26 cellular contexts compared by ENCODE assay signal in genomic region chr4:53620956-53621355, GRCh38. TPM values are rescaled to one million over a fixed set of nuclear protein-coding genes. Genes with fewer than 3 reads are reported as not detected.
DNase-seq lines count a peak whose midpoint lies in the region; ATAC-seq and TF ChIP-seq lines count a peak whose summit lies in the region.
"Had no signal": no experiment of that assay in that cellular context is flagged by ENCODE, and none has a peak within 500 bp of the region (broad histone marks: within the 10 kb centered on the region; RNA-seq: fewer than 3 reads in every experiment).

No MANE protein-coding gene starts in this region.

- no peak overlapping the region for H3K4me3 ChIP-seq in fibroblast of the aortic adventitia (ENCODE audit: low read depth, low read length)
- H3K4me3 ChIP-seq: ovary, sigmoid colon, suprapubic skin, uterus had no signal

- ATAC-seq in HG02981 (IDR thresholded peaks at IDR 0.05; ENCODE audit: unreplicated experiment) = no peak
- ATAC-seq: left cardiac atrium; stimulated activated effector memory CD8-positive, alpha-beta T cell treated with anti-CD3 and anti-CD28 coated beads, Interleukin-12 subunit alpha, Interleukin-12 subunit beta, amount 100 ng/mL, for 72 hours had no signal

- in situ Hi-C loops in SK-MEL-5 (cut with HindIII; ENCODE audit: low pct_unique_long_range_greater_than_20kb, low sequenced_read_pairs) = no loop called here

- no peak overlapping the region for H3K27ac Mint-ChIP-seq in type B pancreatic cell
- H3K27ac Mint-ChIP-seq: CD4-positive, CD25-positive, alpha-beta regulatory T cell; memory B cell; naive B cell; stimulated activated effector memory CD8-positive, alpha-beta T cell treated with anti-CD3 and anti-CD28 coated beads, Interleukin-12 subunit alpha, Interleukin-12 subunit beta, amount 100 ng/mL, for 72 hours had no signal

- H3K9me3 Mint-ChIP-seq in type B pancreatic cell = no peaks in the 10 kb centered on the region
- H3K9me3 Mint-ChIP-seq: stimulated activated effector memory CD8-positive, alpha-beta T cell treated with anti-CD3 and anti-CD28 coated beads, Interleukin-12 subunit alpha, Interleukin-12 subunit beta, amount 100 ng/mL, for 72 hours had no signal

- DNase-seq in NCI-H82 (lab: John Stamatoyannopoulos, UW) = peak; percentile 4
- no peak for DNase-seq in NCI-H82 treated with DMSO at 0.1 percent for 48 hours (lab: John Stamatoyannopoulos, UW; ENCODE audit: unreplicated experiment)
- DNase-seq in SK-MEL-5 (ENCODE audit: low read depth, low spot score) = peak; percentile 8
- no peak for DNase-seq in fibroblast of the aortic adventitia (ENCODE audit: low read depth)
- no peak for DNase-seq in type B pancreatic cell (ENCODE audit: extremely low spot score, unreplicated experiment)
- DNase-seq in inferior parietal cortex (ENCODE audit: extremely low spot score) = no peak
- no peak for DNase-seq in effector CD8-positive, alpha-beta T cell (lab: John Stamatoyannopoulos, UW)
- DNase-seq: activated CD4-positive, alpha-beta T cell treated with anti-CD3 and anti-CD28 coated beads, Interleukin-2, amount 50 U/mL, for 1 hour; activated CD8-positive, alpha-beta memory T cell treated with anti-CD3 and anti-CD28 coated beads, Interleukin-2, amount 50 U/mL, for 48 hours; activated gamma-delta T cell; brain microvascular endothelial cell; CD4-positive, CD25-positive, alpha-beta regulatory T cell; cortex of kidney; DMS153; left cardiac atrium; naive B cell; NCI-H1417; NCI-H510A treated with DMSO at 0.1 percent for 48 hours; ovary; sigmoid colon; uterus had no signal

- H3K36me3 Mint-ChIP-seq in type B pancreatic cell = no peaks in the 10 kb centered on the region
- H3K36me3 Mint-ChIP-seq: CD4-positive, CD25-positive, alpha-beta regulatory T cell; memory B cell; stimulated activated effector memory CD8-positive, alpha-beta T cell treated with anti-CD3 and anti-CD28 coated beads, Interleukin-12 subunit alpha, Interleukin-12 subunit beta, amount 100 ng/mL, for 72 hours had no signal

- no peak overlapping the region for H3K4me3 Mint-ChIP-seq in type B pancreatic cell
- H3K4me3 Mint-ChIP-seq: CD4-positive, CD25-positive, alpha-beta regulatory T cell; memory B cell; naive B cell; stimulated activated effector memory CD8-positive, alpha-beta T cell treated with anti-CD3 and anti-CD28 coated beads, Interleukin-12 subunit alpha, Interleukin-12 subunit beta, amount 100 ng/mL, for 72 hours had no signal

- H3K27me3 Mint-ChIP-seq in type B pancreatic cell = no peaks in the 10 kb centered on the region

- H3K4me1 Mint-ChIP-seq in type B pancreatic cell (ENCODE audit: unreplicated experiment) = no peaks in the 10 kb centered on the region
- H3K4me1 Mint-ChIP-seq: CD4-positive, CD25-positive, alpha-beta regulatory T cell; memory B cell; naive B cell; stimulated activated effector memory CD8-positive, alpha-beta T cell treated with anti-CD3 and anti-CD28 coated beads, Interleukin-12 subunit alpha, Interleukin-12 subunit beta, amount 100 ng/mL, for 72 hours had no signal

- TF ChIP-seq CTCF in fibroblast of the aortic adventitia (IDR thresholded peaks at IDR 0.05; ENCODE audit: insufficient read depth, low read length) (peak; percentile 12), type B pancreatic cell (conservative IDR thresholded peaks at IDR 0.05) (peak; percentile 22)

RNA-seq across cellular contexts. Expression of gene LNX1, which starts 29.7 kb away (rescaled TPM):
- total RNA-seq in SK-MEL-5 (2014; rRNA removed; shearing (Covaris generic)) = 0.05 and 0.13 TPM in 2 replicates
- not detected in 2 replicates for polyA plus RNA-seq in SK-MEL-5 (2015; cell fraction: cytosol; rRNA removed)
- not detected in 2 replicates for polyA plus RNA-seq in SK-MEL-5 (2015; cell fraction: nucleus; rRNA removed)
- total RNA-seq in fibroblast of the aortic adventitia (ENCODE audit: low replicate concordance) (1.6 and 3.5 TPM in 2 replicates), type B pancreatic cell (ENCODE audit: low replicate concordance) (5.3 and 7.4 TPM in 2 replicates)
- total RNA-seq: CD4-positive, CD25-positive, alpha-beta regulatory T cell; T-helper 1 cell treated with Interleukin-12 subunit alpha and Interleukin-12 subunit beta and Interleukin-4 antibody, amounts not matched to agents 30 ng/mL and 1 ng/mL, for 36 hours had no signal

Comparison
In these comparisons a context has a peak if more than half of its experiments do, and no peak if none do; other contexts are left out.
1. DNase-seq: peak in NCI-H82 (single experiment) and SK-MEL-5 (single experiment); none in NCI-H82 treated with DMSO at 0.1 percent for 48 hours (single experiment), fibroblast of the aortic adventitia (single experiment), type B pancreatic cell (single experiment), inferior parietal cortex (single experiment) and effector CD8-positive, alpha-beta T cell (single experiment).